ENCODE assay signal across 1 cellular context in the genomic region with DNA sequence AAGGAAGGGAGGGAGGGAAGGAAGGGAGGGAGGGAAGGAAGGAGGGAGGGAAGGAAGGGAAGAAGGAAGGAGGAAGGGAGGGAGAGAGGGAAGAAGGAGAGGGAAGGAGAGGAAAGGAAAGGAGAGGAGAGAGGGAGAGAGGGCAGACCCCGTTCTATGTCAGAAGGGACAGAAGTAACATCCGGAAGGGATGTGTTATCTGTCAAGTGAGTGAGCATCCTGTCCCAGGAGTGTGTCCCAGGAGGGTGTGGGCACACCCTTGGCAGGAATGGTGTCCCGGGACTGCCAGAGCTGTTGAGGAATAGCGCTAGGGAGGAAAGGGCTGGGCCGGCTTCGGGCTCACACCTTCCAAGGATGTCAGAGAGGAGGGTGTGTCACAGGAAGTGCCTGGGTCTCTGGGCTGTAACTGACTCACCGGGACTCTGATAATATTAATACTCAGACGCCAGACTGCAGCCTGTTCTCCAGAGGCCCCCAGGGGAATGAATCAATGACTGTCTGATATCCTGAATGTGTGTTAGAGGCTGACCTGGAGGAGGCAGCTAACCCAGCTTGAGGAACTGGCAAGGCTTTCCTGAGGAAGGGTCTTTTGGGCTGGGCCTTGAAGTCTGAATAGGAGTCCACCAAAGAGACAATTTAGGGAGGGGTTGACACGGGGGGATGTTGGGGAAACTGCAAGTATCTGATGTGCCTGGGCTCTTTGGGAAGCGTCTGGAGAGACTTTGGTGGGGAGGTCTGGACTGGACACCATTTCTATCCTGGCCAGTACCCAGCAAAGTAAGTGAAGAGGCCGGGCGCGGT.
TF ChIP-seq lines count a peak whose summit lies in the region.

No MANE protein-coding gene starts in this region.

TF ChIP-seq in K562, 482 proteins besides CTCF, POLR2A, EP300 and RAD21 (continued from another document and continues in another):
- TF ChIP-seq ZNF174 (CRISPR knock-in tag; IDR thresholded peaks at IDR 0.05): no peak
- TF ChIP-seq ETV5 (CRISPR knock-in tag; IDR thresholded peaks at IDR 0.05; ENCODE audit: low read depth): peak; percentile 71; the same call in 1 of the 2 replicates
- no peak for TF ChIP-seq ELF2 (CRISPR knock-in tag; IDR thresholded peaks at IDR 0.05)
- TF ChIP-seq, protein P1, sequence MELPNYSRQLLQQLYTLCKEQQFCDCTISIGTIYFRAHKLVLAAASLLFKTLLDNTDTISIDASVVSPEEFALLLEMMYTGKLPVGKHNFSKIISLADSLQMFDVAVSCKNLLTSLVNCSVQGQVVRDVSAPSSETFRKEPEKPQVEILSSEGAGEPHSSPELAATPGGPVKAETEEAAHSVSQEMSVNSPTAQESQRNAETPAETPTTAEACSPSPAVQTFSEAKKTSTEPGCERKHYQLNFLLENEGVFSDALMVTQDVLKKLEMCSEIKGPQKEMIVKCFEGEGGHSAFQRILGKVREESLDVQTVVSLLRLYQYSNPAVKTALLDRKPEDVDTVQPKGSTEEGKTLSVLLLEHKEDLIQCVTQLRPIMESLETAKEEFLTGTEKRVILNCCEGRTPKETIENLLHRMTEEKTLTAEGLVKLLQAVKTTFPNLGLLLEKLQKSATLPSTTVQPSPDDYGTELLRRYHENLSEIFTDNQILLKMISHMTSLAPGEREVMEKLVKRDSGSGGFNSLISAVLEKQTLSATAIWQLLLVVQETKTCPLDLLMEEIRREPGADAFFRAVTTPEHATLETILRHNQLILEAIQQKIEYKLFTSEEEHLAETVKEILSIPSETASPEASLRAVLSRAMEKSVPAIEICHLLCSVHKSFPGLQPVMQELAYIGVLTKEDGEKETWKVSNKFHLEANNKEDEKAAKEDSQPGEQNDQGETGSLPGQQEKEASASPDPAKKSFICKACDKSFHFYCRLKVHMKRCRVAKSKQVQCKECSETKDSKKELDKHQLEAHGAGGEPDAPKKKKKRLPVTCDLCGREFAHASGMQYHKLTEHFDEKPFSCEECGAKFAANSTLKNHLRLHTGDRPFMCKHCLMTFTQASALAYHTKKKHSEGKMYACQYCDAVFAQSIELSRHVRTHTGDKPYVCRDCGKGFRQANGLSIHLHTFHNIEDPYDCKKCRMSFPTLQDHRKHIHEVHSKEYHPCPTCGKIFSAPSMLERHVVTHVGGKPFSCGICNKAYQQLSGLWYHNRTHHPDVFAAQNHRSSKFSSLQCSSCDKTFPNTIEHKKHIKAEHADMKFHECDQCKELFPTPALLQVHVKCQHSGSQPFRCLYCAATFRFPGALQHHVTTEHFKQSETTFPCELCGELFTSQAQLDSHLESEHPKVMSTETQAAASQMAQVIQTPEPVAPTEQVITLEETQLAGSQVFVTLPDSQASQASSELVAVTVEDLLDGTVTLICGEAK (IDR thresholded peaks at IDR 0.05): 0 out of 2 replicates have a peak, but pooled peaks have one; percentile 28
- TF ChIP-seq, protein P1 (CRISPR knock-in tag; IDR thresholded peaks at IDR 0.05): no peak
- TF ChIP-seq, protein P2, sequence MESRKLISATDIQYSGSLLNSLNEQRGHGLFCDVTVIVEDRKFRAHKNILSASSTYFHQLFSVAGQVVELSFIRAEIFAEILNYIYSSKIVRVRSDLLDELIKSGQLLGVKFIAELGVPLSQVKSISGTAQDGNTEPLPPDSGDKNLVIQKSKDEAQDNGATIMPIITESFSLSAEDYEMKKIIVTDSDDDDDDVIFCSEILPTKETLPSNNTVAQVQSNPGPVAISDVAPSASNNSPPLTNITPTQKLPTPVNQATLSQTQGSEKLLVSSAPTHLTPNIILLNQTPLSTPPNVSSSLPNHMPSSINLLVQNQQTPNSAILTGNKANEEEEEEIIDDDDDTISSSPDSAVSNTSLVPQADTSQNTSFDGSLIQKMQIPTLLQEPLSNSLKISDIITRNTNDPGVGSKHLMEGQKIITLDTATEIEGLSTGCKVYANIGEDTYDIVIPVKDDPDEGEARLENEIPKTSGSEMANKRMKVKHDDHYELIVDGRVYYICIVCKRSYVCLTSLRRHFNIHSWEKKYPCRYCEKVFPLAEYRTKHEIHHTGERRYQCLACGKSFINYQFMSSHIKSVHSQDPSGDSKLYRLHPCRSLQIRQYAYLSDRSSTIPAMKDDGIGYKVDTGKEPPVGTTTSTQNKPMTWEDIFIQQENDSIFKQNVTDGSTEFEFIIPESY (CRISPR knock-in tag; IDR thresholded peaks at IDR 0.05): 0 out of 2 replicates have a peak, but pooled peaks have one; percentile 6
- no peak for TF ChIP-seq NFATC3 (IDR thresholded peaks at IDR 0.05)
- TF ChIP-seq, protein P3, sequence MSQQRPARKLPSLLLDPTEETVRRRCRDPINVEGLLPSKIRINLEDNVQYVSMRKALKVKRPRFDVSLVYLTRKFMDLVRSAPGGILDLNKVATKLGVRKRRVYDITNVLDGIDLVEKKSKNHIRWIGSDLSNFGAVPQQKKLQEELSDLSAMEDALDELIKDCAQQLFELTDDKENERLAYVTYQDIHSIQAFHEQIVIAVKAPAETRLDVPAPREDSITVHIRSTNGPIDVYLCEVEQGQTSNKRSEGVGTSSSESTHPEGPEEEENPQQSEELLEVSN (IDR thresholded peaks at IDR 0.05; ENCODE audit: borderline replicate concordance in 1 of 2, extremely low read depth in 1 of 2, insufficient read depth in 1 of 2, insufficient read length in 1 of 2, low read depth in 1 of 2, low read length in 1 of 2, poor library complexity in 1 of 2, severe bottlenecking in 1 of 2): peak in 1 of 2 experiments; percentile 30
- TF ChIP-seq L3MBTL2 (IDR thresholded peaks at IDR 0.05): peak; percentile 35; the same call in 1 of the 2 replicates
- TF ChIP-seq, protein P4, sequence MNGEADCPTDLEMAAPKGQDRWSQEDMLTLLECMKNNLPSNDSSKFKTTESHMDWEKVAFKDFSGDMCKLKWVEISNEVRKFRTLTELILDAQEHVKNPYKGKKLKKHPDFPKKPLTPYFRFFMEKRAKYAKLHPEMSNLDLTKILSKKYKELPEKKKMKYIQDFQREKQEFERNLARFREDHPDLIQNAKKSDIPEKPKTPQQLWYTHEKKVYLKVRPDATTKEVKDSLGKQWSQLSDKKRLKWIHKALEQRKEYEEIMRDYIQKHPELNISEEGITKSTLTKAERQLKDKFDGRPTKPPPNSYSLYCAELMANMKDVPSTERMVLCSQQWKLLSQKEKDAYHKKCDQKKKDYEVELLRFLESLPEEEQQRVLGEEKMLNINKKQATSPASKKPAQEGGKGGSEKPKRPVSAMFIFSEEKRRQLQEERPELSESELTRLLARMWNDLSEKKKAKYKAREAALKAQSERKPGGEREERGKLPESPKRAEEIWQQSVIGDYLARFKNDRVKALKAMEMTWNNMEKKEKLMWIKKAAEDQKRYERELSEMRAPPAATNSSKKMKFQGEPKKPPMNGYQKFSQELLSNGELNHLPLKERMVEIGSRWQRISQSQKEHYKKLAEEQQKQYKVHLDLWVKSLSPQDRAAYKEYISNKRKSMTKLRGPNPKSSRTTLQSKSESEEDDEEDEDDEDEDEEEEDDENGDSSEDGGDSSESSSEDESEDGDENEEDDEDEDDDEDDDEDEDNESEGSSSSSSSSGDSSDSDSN (IDR thresholded peaks at IDR 0.05; ENCODE audit: borderline replicate concordance in 1 of 2, low read depth in 2 of 2, low read length in 2 of 2): 0 out of 4 replicates have a peak, but pooled peaks of 1 of the 2 experiments have one; percentile 15
- no peak for TF ChIP-seq MEF2A (IDR thresholded peaks at IDR 0.05; ENCODE audit: control insufficient read depth, low read depth, low read length)
- TF ChIP-seq, protein P5, sequence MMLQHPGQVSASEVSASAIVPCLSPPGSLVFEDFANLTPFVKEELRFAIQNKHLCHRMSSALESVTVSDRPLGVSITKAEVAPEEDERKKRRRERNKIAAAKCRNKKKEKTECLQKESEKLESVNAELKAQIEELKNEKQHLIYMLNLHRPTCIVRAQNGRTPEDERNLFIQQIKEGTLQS (IDR thresholded peaks at IDR 0.05): peak; percentile 60
- TF ChIP-seq, protein P5 (CRISPR knock-in tag; conservative IDR thresholded peaks at IDR 0.05): no peak
- TF ChIP-seq WHSC1 (IDR thresholded peaks at IDR 0.05; ENCODE audit: low read length): no peak
- no peak for TF ChIP-seq HDAC6 (IDR thresholded peaks at IDR 0.05; ENCODE audit: low read depth, low read length)
- TF ChIP-seq RHOXF2B (CRISPR knock-in tag; conservative IDR thresholded peaks at IDR 0.05): no peak
- 0 out of 2 replicates have a peak, but pooled peaks have one; percentile 65 for TF ChIP-seq SMARCE1 (IDR thresholded peaks at IDR 0.05)
- TF ChIP-seq DMBX1 (CRISPR knock-in tag; IDR thresholded peaks at IDR 0.05; ENCODE audit: borderline replicate concordance): no peak
- 0 out of 2 replicates have a peak, but pooled peaks have one; percentile 26 for TF ChIP-seq CREB1 (IDR thresholded peaks at IDR 0.05)
- TF ChIP-seq CREB1 (CRISPR knock-in tag; IDR thresholded peaks at IDR 0.05): no peak
- TF ChIP-seq JUN (IDR thresholded peaks at IDR 0.05; ENCODE audit: borderline replicate concordance, low read depth, low read length): 0 out of 2 replicates have a peak, but pooled peaks have one; percentile 14
- TF ChIP-seq JUN (CRISPR knock-in tag; IDR thresholded peaks at IDR 0.05; ENCODE audit: borderline replicate concordance): no peak
- TF ChIP-seq MEIS2 (IDR thresholded peaks at IDR 0.05; ENCODE audit: partially characterized antibody): peak; percentile 33
- peak; percentile 63 for TF ChIP-seq ETV1 (tag; conservative IDR thresholded peaks at IDR 0.05; ENCODE audit: low read depth)
- TF ChIP-seq, protein P6, sequence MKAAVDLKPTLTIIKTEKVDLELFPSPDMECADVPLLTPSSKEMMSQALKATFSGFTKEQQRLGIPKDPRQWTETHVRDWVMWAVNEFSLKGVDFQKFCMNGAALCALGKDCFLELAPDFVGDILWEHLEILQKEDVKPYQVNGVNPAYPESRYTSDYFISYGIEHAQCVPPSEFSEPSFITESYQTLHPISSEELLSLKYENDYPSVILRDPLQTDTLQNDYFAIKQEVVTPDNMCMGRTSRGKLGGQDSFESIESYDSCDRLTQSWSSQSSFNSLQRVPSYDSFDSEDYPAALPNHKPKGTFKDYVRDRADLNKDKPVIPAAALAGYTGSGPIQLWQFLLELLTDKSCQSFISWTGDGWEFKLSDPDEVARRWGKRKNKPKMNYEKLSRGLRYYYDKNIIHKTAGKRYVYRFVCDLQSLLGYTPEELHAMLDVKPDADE (conservative IDR thresholded peaks at IDR 0.05; ENCODE audit: control insufficient read depth, low read depth, low read length): 0 out of 2 replicates have a peak, but pooled peaks have one; percentile 47
- 0 out of 2 replicates have a peak, but pooled peaks have one; percentile 8 for TF ChIP-seq CEBPG (CRISPR knock-in tag; IDR thresholded peaks at IDR 0.05)
- TF ChIP-seq CEBPG (tag; conservative IDR thresholded peaks at IDR 0.05 in 1 of 2, IDR thresholded peaks at IDR 0.05 in 1 of 2): no peak
- peak; percentile 29; the same call in 1 of the 2 replicates for TF ChIP-seq SMARCC2 (IDR thresholded peaks at IDR 0.05; ENCODE audit: low read depth)
- peak; percentile 79 for TF ChIP-seq SMAD4 (CRISPR knock-in tag; conservative IDR thresholded peaks at IDR 0.05)
- TF ChIP-seq, protein P7, sequence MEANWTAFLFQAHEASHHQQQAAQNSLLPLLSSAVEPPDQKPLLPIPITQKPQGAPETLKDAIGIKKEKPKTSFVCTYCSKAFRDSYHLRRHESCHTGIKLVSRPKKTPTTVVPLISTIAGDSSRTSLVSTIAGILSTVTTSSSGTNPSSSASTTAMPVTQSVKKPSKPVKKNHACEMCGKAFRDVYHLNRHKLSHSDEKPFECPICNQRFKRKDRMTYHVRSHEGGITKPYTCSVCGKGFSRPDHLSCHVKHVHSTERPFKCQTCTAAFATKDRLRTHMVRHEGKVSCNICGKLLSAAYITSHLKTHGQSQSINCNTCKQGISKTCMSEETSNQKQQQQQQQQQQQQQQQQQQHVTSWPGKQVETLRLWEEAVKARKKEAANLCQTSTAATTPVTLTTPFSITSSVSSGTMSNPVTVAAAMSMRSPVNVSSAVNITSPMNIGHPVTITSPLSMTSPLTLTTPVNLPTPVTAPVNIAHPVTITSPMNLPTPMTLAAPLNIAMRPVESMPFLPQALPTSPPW (CRISPR knock-in tag; IDR thresholded peaks at IDR 0.05): 0 out of 2 replicates have a peak, but pooled peaks have one; percentile 8
- no peak for TF ChIP-seq NONO (IDR thresholded peaks at IDR 0.05; ENCODE audit: low read depth in 2 of 2, low read length in 1 of 2)
- 0 out of 2 replicates have a peak, but pooled peaks have one; percentile 29 for TF ChIP-seq GABPA (tag; conservative IDR thresholded peaks at IDR 0.05; ENCODE audit: low read depth)
- TF ChIP-seq, protein P8, sequence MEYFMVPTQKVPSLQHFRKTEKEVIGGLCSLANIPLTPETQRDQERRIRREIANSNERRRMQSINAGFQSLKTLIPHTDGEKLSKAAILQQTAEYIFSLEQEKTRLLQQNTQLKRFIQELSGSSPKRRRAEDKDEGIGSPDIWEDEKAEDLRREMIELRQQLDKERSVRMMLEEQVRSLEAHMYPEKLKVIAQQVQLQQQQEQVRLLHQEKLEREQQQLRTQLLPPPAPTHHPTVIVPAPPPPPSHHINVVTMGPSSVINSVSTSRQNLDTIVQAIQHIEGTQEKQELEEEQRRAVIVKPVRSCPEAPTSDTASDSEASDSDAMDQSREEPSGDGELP (CRISPR knock-in tag; IDR thresholded peaks at IDR 0.05; ENCODE audit: borderline replicate concordance): peak; percentile 44; the same call in 1 of the 2 replicates
- peak; percentile 63 for TF ChIP-seq ARID1B (IDR thresholded peaks at IDR 0.05)
- 0 out of 2 replicates have a peak, but pooled peaks have one; percentile 44 for TF ChIP-seq SPI1 (IDR thresholded peaks at IDR 0.05; ENCODE audit: borderline replicate concordance, low read depth, low read length)
- peak in 1 of 2 experiments; percentile 44; a peak in 1 of 4 replicates for TF ChIP-seq RCOR1 (IDR thresholded peaks at IDR 0.05; ENCODE audit: borderline replicate concordance in 1 of 2, low read depth in 2 of 2, low read length in 2 of 2)
